24 cellular contexts compared by ENCODE assay signal in genomic region chr2:42202299-42203008, GRCh38. TPM values are rescaled to one million over a fixed set of nuclear protein-coding genes. Genes with fewer than 3 reads are reported as not detected.
DNase-seq lines count a peak whose midpoint lies in the region; ATAC-seq, FAIRE-seq and TF ChIP-seq lines count a peak whose summit lies in the region.
"Had no signal": no experiment of that assay in that cellular context is flagged by ENCODE, and none has a peak within 500 bp of the region (broad histone marks: within the 10 kb centered on the region; RNA-seq: fewer than 3 reads in every experiment).

No MANE protein-coding gene starts in this region.

- H3K4me3 Mint-ChIP-seq in CD4-positive, alpha-beta T cell = no peak overlapping the region
- H3K4me3 Mint-ChIP-seq in mesothelial cell of epicardium = no peak overlapping the region
- H3K4me3 Mint-ChIP-seq: effector memory CD8-positive, alpha-beta T cell; H9 had no signal

- H3K36me3 Mint-ChIP-seq in CD4-positive, alpha-beta T cell (ENCODE audit: low read depth) = peaks cover 12% of the 10 kb centered on the region
- H3K36me3 Mint-ChIP-seq in mesothelial cell of epicardium = peaks cover 4% of the 10 kb centered on the region

- peaks cover 91% of the 10 kb centered on the region for H3K4me1 Mint-ChIP-seq in CD4-positive, alpha-beta T cell (ENCODE audit: low read depth)
- H3K4me1 Mint-ChIP-seq in mesothelial cell of epicardium = peaks cover 18% of the 10 kb centered on the region

- FAIRE-seq in HTR-8/SVneo (lab: Jason Lieb, UNC) (peak; percentile 31), bronchial epithelial cell (lab: Jason Lieb, UNC) (no peak)
- FAIRE-seq: GM12891, kidney had no signal

- intact Hi-C loops in CD4-positive, alpha-beta T cell (cut with DNase I, micrococcal nuclease) = no loop called here
- intact Hi-C loops in posterior vena cava (cut with DNase I) = no loop called here

- DNase-seq in CD4-positive, alpha-beta T cell = no peak
- DNase-seq in HTR-8/SVneo (ENCODE audit: insufficient read length, low spot score) (no peak), bronchial epithelial cell (ENCODE audit: low read depth) (peak; percentile 8), mesothelial cell of epicardium (ENCODE audit: low spot score in 2 of 2, unreplicated experiment in 2 of 2) (no peak), posterior vena cava (ENCODE audit: low spot score) (no peak), kidney tubule cell (ENCODE audit: low spot score) (no peak), NCI-H524 treated with DMSO at 0.1 percent for 48 hours (lab: John Stamatoyannopoulos, UW) (no peak)
- DNase-seq: ACHN; activated gamma-delta T cell treated with Interleukin-2 at 50 U/mL for 16 hours; DMS79 treated with DMSO at 0.1 percent for 48 hours; effector memory CD8-positive, alpha-beta T cell; H9; kidney; MG63; SIG-M5; stimulated activated CD4-positive, alpha-beta T cell treated with anti-CD3 and anti-CD28 coated beads, Interleukin-2, amount 100 ng/mL, for 24 hours; SW 1271 had no signal

- H3K9me3 Mint-ChIP-seq in CD4-positive, alpha-beta T cell = no peaks in the 10 kb centered on the region
- peaks cover 6% of the 10 kb centered on the region for H3K9me3 Mint-ChIP-seq in mesothelial cell of epicardium
- H3K9me3 Mint-ChIP-seq: effector memory CD8-positive, alpha-beta T cell had no signal

- no peak overlapping the region for H3K27ac ChIP-seq in CD4-positive, alpha-beta T cell (ENCODE audit: low read depth, low read length)
- H3K27ac ChIP-seq: BLaER1, coronary artery, skin epidermis had no signal

- no peaks in the 10 kb centered on the region for H3K9me3 ChIP-seq in CD4-positive, alpha-beta T cell (ENCODE audit: control insufficient read depth, low read length)
- H3K9me3 ChIP-seq: BLaER1, MG63 had no signal

- no peak for TF ChIP-seq CTCF in CD4-positive, alpha-beta T cell (IDR thresholded peaks at IDR 0.05)
- no peak for TF ChIP-seq CTCF in bronchial epithelial cell (IDR thresholded peaks at IDR 0.05; ENCODE audit: insufficient read depth, low read length, severe bottlenecking)
- TF ChIP-seq CTCF in mesothelial cell of epicardium (IDR thresholded peaks at IDR 0.05; ENCODE audit: unreplicated experiment) = no peak

- CTCF ChIA-PET in CD4-positive, alpha-beta T cell (lab: Charles Lee) = no interaction called here

- H3K36me3 ChIP-seq in bronchial epithelial cell (ENCODE audit: control insufficient read depth, insufficient read depth, low read length) = no peaks in the 10 kb centered on the region
- H3K36me3 ChIP-seq: BLaER1, MG63 had no signal

- no peaks in the 10 kb centered on the region for H3K27me3 Mint-ChIP-seq in CD4-positive, alpha-beta T cell
- H3K27me3 Mint-ChIP-seq in mesothelial cell of epicardium (ENCODE audit: low read depth) = no peaks in the 10 kb centered on the region
- H3K27me3 Mint-ChIP-seq: effector memory CD8-positive, alpha-beta T cell had no signal

- POLR2A ChIA-PET in CD4-positive, alpha-beta T cell (lab: Charles Lee) = no interaction called here

- no peaks in the 10 kb centered on the region for H3K27me3 ChIP-seq in CD4-positive, alpha-beta T cell (ENCODE audit: control insufficient read depth, insufficient read depth, low read length)
- no peaks in the 10 kb centered on the region for H3K27me3 ChIP-seq in bronchial epithelial cell (ENCODE audit: control insufficient read depth, insufficient read depth, low read length)
- H3K27me3 ChIP-seq: BLaER1, MG63 had no signal

- no peak overlapping the region for H3K4me3 ChIP-seq in bronchial epithelial cell (ENCODE audit: low read depth, low read length)
- H3K4me3 ChIP-seq: BLaER1, coronary artery, MG63, skin epidermis had no signal

- H3K27ac Mint-ChIP-seq in CD4-positive, alpha-beta T cell = peak overlapping the region; percentile 17
- H3K27ac Mint-ChIP-seq in mesothelial cell of epicardium = peak overlapping the region; percentile 19

- ATAC-seq in CD4-positive, alpha-beta T cell (ENCODE audit: poor library complexity) = no peak
- no peak for ATAC-seq in GM21786 (IDR thresholded peaks at IDR 0.05; ENCODE audit: unreplicated experiment)
- ATAC-seq: effector memory CD8-positive, alpha-beta T cell; esophagus mucosa; Panc1 had no signal

RNA-seq across cellular contexts. Expression of gene EML4, which starts 33.3 kb away (rescaled TPM):
- 100 to 1,000 TPM; 219 to 228 TPM for total RNA-seq in CD4-positive, alpha-beta T cell
- total RNA-seq in bronchial epithelial cell = 26.3 and 31.9 TPM in 2 replicates
- total RNA-seq in mesothelial cell of epicardium = 93.4 to 97.2 TPM (median 95.6 TPM) in 3 replicates
- total RNA-seq in posterior vena cava = 10 to 100 TPM; 33.9 to 36.6 TPM
